Comparison of ENCODE assay signal across 12 cellular contexts in genomic region chr4:39732728-39733127, GRCh38. TPM values are rescaled to one million over a fixed set of nuclear protein-coding genes. Genes with fewer than 3 reads are reported as not detected.
A peak's percentile ranks its signal among the peaks of the same experiment; 100 is the strongest.
DNase-seq lines count a peak whose midpoint lies in the region; ATAC-seq and TF ChIP-seq lines count a peak whose summit lies in the region.
"Had no signal": no experiment of that assay in that cellular context is flagged by ENCODE, and none has a peak within 500 bp of the region (broad histone marks: within the 10 kb centered on the region; RNA-seq: fewer than 3 reads in every experiment).

No MANE protein-coding gene starts in this region.

- no peak overlapping the region for H3K18ac ChIP-seq in mesenchymal stem cell (ENCODE audit: low read depth in 1 of 2, low read length in 2 of 2)

- peaks cover 2 to 10% of the 10 kb centered on the region in 2 experiments for H3K36me3 ChIP-seq in mesenchymal stem cell (ENCODE audit: control insufficient read depth in 1 of 2, insufficient read depth in 2 of 2, low read depth in 1 of 2, low read length in 2 of 2)

- H3K23ac ChIP-seq in mesenchymal stem cell (ENCODE audit: low read length in 2 of 2) = no peak overlapping the region

- no peaks in the 10 kb centered on the region for H3K9me3 ChIP-seq in mesenchymal stem cell (ENCODE audit: control insufficient read depth, low read length)

- H2AFZ ChIP-seq in mesenchymal stem cell (ENCODE audit: low read depth, low read length) = no peak overlapping the region
- H2AFZ ChIP-seq: parathyroid adenoma had no signal

- no peak overlapping the region for H2BK12ac ChIP-seq in mesenchymal stem cell (ENCODE audit: low read length in 2 of 2)

- H2AK5ac ChIP-seq in mesenchymal stem cell (ENCODE audit: low read length, severe bottlenecking) = no peak overlapping the region

- 66% methylated on average over 2 of the region's 3 CpGs for WGBS in mesenchymal stem cell

- DNase-seq in AG10803 (ENCODE audit: low read depth) (peak; percentile 79), HS-27A (ENCODE audit: low read depth) (peak; percentile 19), astrocyte of the hippocampus (ENCODE audit: low read depth, low spot score) (peak; percentile 71), mesenchymal stem cell (peak; percentile 70), retina (no peak)
- no peak for DNase-seq in activated effector memory CD4-positive, alpha-beta T cell treated with Interleukin-2 at 50 U/mL for 16 hours
- DNase-seq: activated CD8-positive, alpha-beta memory T cell treated with anti-CD3 and anti-CD28 coated beads for 24 hours; NCI-H1092; SHP77 treated with DMSO at 0.1 percent for 48 hours had no signal

- H3K4me1 ChIP-seq in mesenchymal stem cell (ENCODE audit: control insufficient read depth, insufficient read depth, low read depth, low read length) = peaks cover 10% of the 10 kb centered on the region
- H3K4me1 ChIP-seq: parathyroid adenoma had no signal

- peak overlapping the region; percentile 49 for H2BK120ac ChIP-seq in mesenchymal stem cell (ENCODE audit: low read depth, low read length)

- no peak overlapping the region for H4K8ac ChIP-seq in mesenchymal stem cell (ENCODE audit: low read length)

- H3K79me1 ChIP-seq in mesenchymal stem cell (replicated peaks; ENCODE audit: low read length, poor library complexity, severe bottlenecking) = no peaks in the 10 kb centered on the region

- H3K4me3 ChIP-seq in AG10803 (ENCODE audit: low read length) (no peak overlapping the region), mesenchymal stem cell (ENCODE audit: insufficient read depth in 1 of 2, low read depth in 1 of 2, low read length in 2 of 2) (no peak overlapping the region)

- H3K14ac ChIP-seq in mesenchymal stem cell (ENCODE audit: low read length in 2 of 2) = no peak overlapping the region

- peak overlapping the region; percentile 26 for H3K9ac ChIP-seq in mesenchymal stem cell (ENCODE audit: low read length)
- H3K9ac ChIP-seq: parathyroid adenoma had no signal

- H2BK5ac ChIP-seq in mesenchymal stem cell (ENCODE audit: low read depth, low read length, poor library complexity, severe bottlenecking) = no peak overlapping the region

- H3K4ac ChIP-seq in mesenchymal stem cell (ENCODE audit: low read depth in 1 of 2, low read length in 2 of 2) = no peak overlapping the region

- no peak overlapping the region for H4K91ac ChIP-seq in mesenchymal stem cell (ENCODE audit: low read length)

- H3K4me2 ChIP-seq in mesenchymal stem cell (ENCODE audit: low read length, poor library complexity, severe bottlenecking) = no peak overlapping the region

- H2BK15ac ChIP-seq in mesenchymal stem cell (ENCODE audit: low read depth, poor library complexity, severe bottlenecking) = no peak overlapping the region

- TF ChIP-seq CTCF in AG10803 (conservative IDR thresholded peaks at IDR 0.05; ENCODE audit: low read length) = no peak

- ATAC-seq in GM21367 (IDR thresholded peaks at IDR 0.05; ENCODE audit: unreplicated experiment) = no peak
- ATAC-seq in GM21737 (IDR thresholded peaks at IDR 0.05; ENCODE audit: unreplicated experiment) = no peak

- H3K27me3 ChIP-seq in mesenchymal stem cell (ENCODE audit: control insufficient read depth in 1 of 2, insufficient read depth in 1 of 2, low read length in 2 of 2) = no peaks in the 10 kb centered on the region

- H3K27ac ChIP-seq in mesenchymal stem cell (ENCODE audit: low read length, poor library complexity, severe bottlenecking) = peak overlapping the region; percentile 61
- H3K27ac ChIP-seq: parathyroid adenoma had no signal

RNA-seq across cellular contexts. Expression of gene UBE2K, which starts 34.8 kb away (rescaled TPM):
- 111 TPM for polyA plus RNA-seq in mesenchymal stem cell (2013, experiment 1 of 2)
- 111 TPM for polyA plus RNA-seq in mesenchymal stem cell (2013, experiment 2 of 2)

Comparison
In these comparisons a context has a peak if more than half of its experiments do, and no peak if none do; other contexts are left out.
1. DNase-seq: peak in AG10803 (single experiment), HS-27A (single experiment), astrocyte of the hippocampus (single experiment) and mesenchymal stem cell (single experiment); none in activated effector memory CD4-positive, alpha-beta T cell treated with Interleukin-2 at 50 U/mL for 16 hours (single experiment) and retina (single experiment).